Comparison of ENCODE assay signal across 9 cellular contexts in the genomic region with DNA sequence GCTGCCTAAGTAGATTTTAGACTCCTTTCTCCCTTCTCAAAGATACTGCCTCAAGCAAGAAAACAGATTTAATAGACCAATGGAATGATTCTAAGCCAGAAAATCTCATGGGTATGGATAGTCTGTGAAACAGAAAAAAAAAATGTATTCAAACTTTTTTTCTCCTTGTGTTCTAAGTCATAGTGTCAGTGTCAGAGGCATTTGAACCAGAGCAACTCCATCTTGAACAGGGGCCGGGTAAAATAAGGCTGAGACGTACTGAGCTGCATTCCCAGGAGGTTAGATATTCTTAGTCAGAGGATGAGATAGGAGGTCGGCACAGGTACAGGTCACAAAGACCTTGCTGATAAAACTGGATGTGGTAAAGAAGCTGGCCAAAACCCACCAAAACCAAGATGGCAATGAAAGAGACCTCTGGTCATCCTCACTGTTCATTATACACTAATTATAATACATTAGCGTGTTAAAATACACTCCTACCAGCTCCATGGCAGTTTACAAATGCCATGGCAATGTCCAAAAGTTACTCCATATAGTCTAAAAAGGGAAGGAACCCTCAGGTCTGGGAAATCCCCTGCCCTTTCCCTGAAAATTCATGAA.
"Had no signal": no experiment of that assay in that cellular context is flagged by ENCODE, and none has a peak within 500 bp of the region (broad histone marks: within the 10 kb centered on the region; RNA-seq: fewer than 3 reads in every experiment).

No MANE protein-coding gene starts in this region.

- ATAC-seq: HepG2 had no signal

- H3K4me1 Mint-ChIP-seq: IgD-negative memory B cell had no signal

- H3K4me3 Mint-ChIP-seq: H9, IgD-negative memory B cell had no signal

- H3K27ac ChIP-seq: GM23248, HL-60 had no signal

- H3K9me3 Mint-ChIP-seq: H9 had no signal

- H3K36me3 Mint-ChIP-seq: IgD-negative memory B cell had no signal

- DNase-seq: GM23248, H9, HCEC 1CT, KG1 had no signal

- H3K9ac ChIP-seq: GM23248 had no signal

- FAIRE-seq: H1, H54, HepG2 had no signal

- H3K4me3 ChIP-seq: GM23248 had no signal

- H3K27ac Mint-ChIP-seq: H9, IgD-negative memory B cell had no signal

- H2AFZ ChIP-seq: GM23248 had no signal
